16 cellular contexts compared by ENCODE assay signal in the genomic region with DNA sequence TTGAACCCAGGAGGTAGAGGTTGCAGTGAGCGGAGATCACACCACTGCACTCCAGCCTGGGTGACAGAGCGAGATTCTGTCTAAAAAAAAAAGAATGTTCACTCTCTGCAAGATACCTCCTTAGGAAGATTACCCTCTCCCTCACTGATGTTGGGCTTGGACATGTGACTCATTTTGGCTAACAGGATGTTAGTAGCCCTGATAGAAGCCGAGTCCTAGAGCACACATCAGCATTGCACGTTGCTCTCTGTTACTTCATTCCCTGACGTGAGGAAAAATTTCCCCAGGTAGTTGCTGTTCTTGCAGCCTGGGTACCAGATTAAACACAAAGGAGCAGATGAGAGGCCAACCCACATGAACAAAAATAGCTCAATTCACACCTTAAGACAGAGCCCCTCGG.
A peak's percentile ranks its signal among the peaks of the same experiment; 100 is the strongest.
DNase-seq lines count a peak whose midpoint lies in the region; TF ChIP-seq lines count a peak whose summit lies in the region.
"Had no signal": no experiment of that assay in that cellular context is flagged by ENCODE, and none has a peak within 500 bp of the region (broad histone marks: within the 10 kb centered on the region; RNA-seq: fewer than 3 reads in every experiment).

No MANE protein-coding gene starts in this region.

- H3K27me3 ChIP-seq in ascending aorta, result no peaks in the 10 kb centered on the region

- H3K9me3 ChIP-seq in ascending aorta, result no peaks in the 10 kb centered on the region
- H3K9me3 ChIP-seq: A549, Caco-2 had no signal

- no peak overlapping the region for H3K27ac ChIP-seq in ascending aorta
- H3K27ac ChIP-seq: 22Rv1, A549, C4-2B had no signal

- peak; percentile 15 for DNase-seq in EH (ENCODE audit: low read depth)
- DNase-seq in RPMI7951 (ENCODE audit: low read depth), result peak; percentile 16
- DNase-seq in choroid plexus epithelial cell (ENCODE audit: low read depth), result peak; percentile 15
- DNase-seq in iris pigment epithelial cell (ENCODE audit: low read depth), result peak; percentile 23
- DNase-seq in ascending aorta (ENCODE audit: low spot score in 2 of 2), result no peak
- DNase-seq in stimulated activated CD4-positive, alpha-beta T cell treated with anti-CD3 and anti-CD28 coated beads, Interleukin-1b, Interleukin-23, amount 100 ng/mL, for 48 hours, result no peak
- no peak for DNase-seq in NCI-H2081 treated with DMSO at 0.1 percent for 48 hours (lab: John Stamatoyannopoulos, UW)
- DNase-seq: AML-193; Caco-2; CD4-positive, alpha-beta T cell; GF-D8; HFFc6 had no signal

- no peak for TF ChIP-seq CTCF in choroid plexus epithelial cell (conservative IDR thresholded peaks at IDR 0.05; ENCODE audit: low read depth, low read length)
- no peak for TF ChIP-seq CTCF in ascending aorta (IDR thresholded peaks at IDR 0.05)

- H3K4me1 ChIP-seq in ascending aorta, result no peaks in the 10 kb centered on the region
- H3K4me1 ChIP-seq: A549, Caco-2 had no signal

- H3K4me3 ChIP-seq in choroid plexus epithelial cell (ENCODE audit: low read depth, low read length) (no peak overlapping the region), ascending aorta (no peak overlapping the region)
- H3K4me3 ChIP-seq: A549, GM23338 had no signal

- intact Hi-C loops in ascending aorta (cut with DNase I), result no loop called here

- no peaks in the 10 kb centered on the region for H3K36me3 ChIP-seq in ascending aorta

Comparison
In these comparisons a context has a peak if more than half of its experiments do, and no peak if none do; other contexts are left out.
1. DNase-seq: peak in EH (single experiment), RPMI7951 (single experiment), choroid plexus epithelial cell (single experiment) and iris pigment epithelial cell (single experiment); none in ascending aorta (0 of 2), stimulated activated CD4-positive, alpha-beta T cell treated with anti-CD3 and anti-CD28 coated beads, Interleukin-1b, Interleukin-23, amount 100 ng/mL, for 48 hours (single experiment) and NCI-H2081 treated with DMSO at 0.1 percent for 48 hours (single experiment).